ENCODE assay signal across 1 cellular context in the genomic region with DNA sequence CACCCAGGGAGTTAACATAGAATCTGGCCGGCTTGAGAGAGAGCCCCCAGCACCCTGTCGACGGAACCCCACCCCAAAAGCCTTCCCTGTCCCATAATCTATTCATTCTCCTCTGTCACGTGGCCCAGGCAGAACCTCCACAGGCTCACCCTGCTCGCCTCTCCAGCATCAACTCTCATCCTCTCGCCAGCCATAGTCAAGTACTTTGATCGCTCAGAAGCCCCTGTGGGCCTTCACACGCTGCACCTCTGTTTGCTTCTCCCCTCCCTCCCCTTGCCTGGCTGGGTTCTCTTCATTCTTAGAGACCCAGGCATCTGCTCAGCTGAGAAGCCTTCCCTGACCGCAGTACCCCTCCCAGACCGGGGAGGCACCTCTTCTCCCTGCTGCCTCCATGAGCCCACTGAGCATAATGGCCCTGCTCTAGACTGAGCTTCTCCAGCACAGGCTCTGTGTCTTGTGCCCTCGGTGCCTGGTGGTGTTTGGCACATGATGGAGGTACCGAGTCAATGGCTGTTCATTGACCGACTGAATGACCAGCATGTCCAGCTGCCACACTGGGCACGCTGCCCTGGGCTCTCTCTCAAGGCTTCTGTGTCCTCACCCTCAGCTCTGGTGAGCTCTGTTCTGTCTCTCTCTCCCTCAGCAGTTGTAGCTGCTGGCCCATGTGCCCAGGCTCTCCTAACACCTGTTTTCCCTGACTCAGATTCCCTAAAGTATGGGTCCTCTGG.
TF ChIP-seq lines count a peak whose summit lies in the region.

No MANE protein-coding gene starts in this region.

TF ChIP-seq in HepG2, 621 proteins besides CTCF, POLR2A, EP300 and RAD21:
- TF ChIP-seq REL (CRISPR knock-in tag; conservative IDR thresholded peaks at IDR 0.05) (no peak), BRD4 (CRISPR knock-in tag; IDR thresholded peaks at IDR 0.05) (no peak), GTF3A (CRISPR knock-in tag; conservative IDR thresholded peaks at IDR 0.05) (no peak), ZNF773 (CRISPR knock-in tag; IDR thresholded peaks at IDR 0.05; ENCODE audit: borderline replicate concordance) (no peak), ETV5 (CRISPR knock-in tag; IDR thresholded peaks at IDR 0.05; ENCODE audit: borderline replicate concordance) (0 out of 2 replicates have a peak, but pooled peaks have one; percentile 6), HCFC1 (IDR thresholded peaks at IDR 0.05; ENCODE audit: low read depth, low read length) (no peak), ZNF30 (CRISPR knock-in tag; IDR thresholded peaks at IDR 0.05) (no peak), RCOR2 (CRISPR knock-in tag; IDR thresholded peaks at IDR 0.05) (no peak), REPIN1 (CRISPR knock-in tag; IDR thresholded peaks at IDR 0.05; ENCODE audit: borderline replicate concordance, low read depth) (no peak), ZNF776 (CRISPR knock-in tag; IDR thresholded peaks at IDR 0.05) (no peak)
- TF ChIP-seq, protein P1, sequence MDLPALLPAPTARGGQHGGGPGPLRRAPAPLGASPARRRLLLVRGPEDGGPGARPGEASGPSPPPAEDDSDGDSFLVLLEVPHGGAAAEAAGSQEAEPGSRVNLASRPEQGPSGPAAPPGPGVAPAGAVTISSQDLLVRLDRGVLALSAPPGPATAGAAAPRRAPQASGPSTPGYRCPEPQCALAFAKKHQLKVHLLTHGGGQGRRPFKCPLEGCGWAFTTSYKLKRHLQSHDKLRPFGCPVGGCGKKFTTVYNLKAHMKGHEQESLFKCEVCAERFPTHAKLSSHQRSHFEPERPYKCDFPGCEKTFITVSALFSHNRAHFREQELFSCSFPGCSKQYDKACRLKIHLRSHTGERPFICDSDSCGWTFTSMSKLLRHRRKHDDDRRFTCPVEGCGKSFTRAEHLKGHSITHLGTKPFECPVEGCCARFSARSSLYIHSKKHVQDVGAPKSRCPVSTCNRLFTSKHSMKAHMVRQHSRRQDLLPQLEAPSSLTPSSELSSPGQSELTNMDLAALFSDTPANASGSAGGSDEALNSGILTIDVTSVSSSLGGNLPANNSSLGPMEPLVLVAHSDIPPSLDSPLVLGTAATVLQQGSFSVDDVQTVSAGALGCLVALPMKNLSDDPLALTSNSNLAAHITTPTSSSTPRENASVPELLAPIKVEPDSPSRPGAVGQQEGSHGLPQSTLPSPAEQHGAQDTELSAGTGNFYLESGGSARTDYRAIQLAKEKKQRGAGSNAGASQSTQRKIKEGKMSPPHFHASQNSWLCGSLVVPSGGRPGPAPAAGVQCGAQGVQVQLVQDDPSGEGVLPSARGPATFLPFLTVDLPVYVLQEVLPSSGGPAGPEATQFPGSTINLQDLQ (CRISPR knock-in tag; IDR thresholded peaks at IDR 0.05): no peak
- TF ChIP-seq, protein P2, sequence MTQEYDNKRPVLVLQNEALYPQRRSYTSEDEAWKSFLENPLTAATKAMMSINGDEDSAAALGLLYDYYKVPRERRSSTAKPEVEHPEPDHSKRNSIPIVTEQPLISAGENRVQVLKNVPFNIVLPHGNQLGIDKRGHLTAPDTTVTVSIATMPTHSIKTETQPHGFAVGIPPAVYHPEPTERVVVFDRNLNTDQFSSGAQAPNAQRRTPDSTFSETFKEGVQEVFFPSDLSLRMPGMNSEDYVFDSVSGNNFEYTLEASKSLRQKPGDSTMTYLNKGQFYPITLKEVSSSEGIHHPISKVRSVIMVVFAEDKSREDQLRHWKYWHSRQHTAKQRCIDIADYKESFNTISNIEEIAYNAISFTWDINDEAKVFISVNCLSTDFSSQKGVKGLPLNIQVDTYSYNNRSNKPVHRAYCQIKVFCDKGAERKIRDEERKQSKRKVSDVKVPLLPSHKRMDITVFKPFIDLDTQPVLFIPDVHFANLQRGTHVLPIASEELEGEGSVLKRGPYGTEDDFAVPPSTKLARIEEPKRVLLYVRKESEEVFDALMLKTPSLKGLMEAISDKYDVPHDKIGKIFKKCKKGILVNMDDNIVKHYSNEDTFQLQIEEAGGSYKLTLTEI (CRISPR knock-in tag; conservative IDR thresholded peaks at IDR 0.05): no peak
- TF ChIP-seq, protein P3, sequence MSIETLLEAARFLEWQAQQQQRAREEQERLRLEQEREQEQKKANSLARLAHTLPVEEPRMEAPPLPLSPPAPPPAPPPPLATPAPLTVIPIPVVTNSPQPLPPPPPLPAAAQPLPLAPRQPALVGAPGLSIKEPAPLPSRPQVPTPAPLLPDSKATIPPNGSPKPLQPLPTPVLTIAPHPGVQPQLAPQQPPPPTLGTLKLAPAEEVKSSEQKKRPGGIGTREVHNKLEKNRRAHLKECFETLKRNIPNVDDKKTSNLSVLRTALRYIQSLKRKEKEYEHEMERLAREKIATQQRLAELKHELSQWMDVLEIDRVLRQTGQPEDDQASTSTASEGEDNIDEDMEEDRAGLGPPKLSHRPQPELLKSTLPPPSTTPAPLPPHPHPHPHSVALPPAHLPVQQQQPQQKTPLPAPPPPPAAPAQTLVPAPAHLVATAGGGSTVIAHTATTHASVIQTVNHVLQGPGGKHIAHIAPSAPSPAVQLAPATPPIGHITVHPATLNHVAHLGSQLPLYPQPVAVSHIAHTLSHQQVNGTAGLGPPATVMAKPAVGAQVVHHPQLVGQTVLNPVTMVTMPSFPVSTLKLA (IDR thresholded peaks at IDR 0.05): peak; percentile 85
